36 cellular contexts compared by ENCODE assay signal in the genomic region with DNA sequence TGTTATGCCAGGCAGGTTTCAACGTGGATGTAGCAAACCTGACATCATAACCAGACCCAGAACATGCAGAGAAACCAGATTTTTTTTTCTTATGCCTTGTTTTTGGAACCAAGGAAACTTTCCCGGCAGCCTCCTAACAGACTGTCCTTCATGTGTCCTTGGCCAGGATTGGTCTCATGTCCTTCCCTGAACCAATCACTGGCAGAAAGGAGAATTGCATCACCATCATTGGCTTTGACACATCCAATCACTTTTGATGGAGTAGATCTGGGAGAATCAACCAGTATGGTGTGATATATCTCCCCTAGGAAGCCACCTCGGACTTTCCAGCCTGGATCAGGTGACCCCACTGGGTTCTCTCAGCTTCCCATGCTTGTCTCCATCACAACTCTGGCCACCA. TPM values are rescaled to one million over a fixed set of nuclear protein-coding genes. Genes with fewer than 3 reads are reported as not detected.
"Had no signal": no experiment of that assay in that cellular context is flagged by ENCODE, and none has a peak within 500 bp of the region (broad histone marks: within the 10 kb centered on the region; RNA-seq: fewer than 3 reads in every experiment).

No MANE protein-coding gene starts in this region.

- H3K4me1 ChIP-seq: adrenal gland, ascending aorta, body of pancreas, breast epithelium had no signal

- H3K9me3 ChIP-seq: adrenal gland, ascending aorta, body of pancreas, breast epithelium had no signal

- DNase-seq: activated effector memory CD4-positive, alpha-beta T cell treated with anti-CD3 and anti-CD28 coated beads, Interleukin-2, amount 50 U/mL, for 16 hours; activated effector memory CD4-positive, alpha-beta T cell treated with Interleukin-2 at 50 U/mL for 16 hours; activated gamma-delta T cell; activated gamma-delta T cell treated with Interleukin-2 at 50 U/mL for 16 hours; activated naive CD4-positive, alpha-beta T cell; activated naive CD4-positive, alpha-beta T cell treated with anti-CD3 and anti-CD28 coated beads for 36 hours; activated naive CD4-positive, alpha-beta T cell treated with anti-CD3 and anti-CD28 coated beads, Interleukin-2, amount 10 ng/mL, durations not matched to agents 7 days and 5 days; activated naive CD4-positive, alpha-beta T cell treated with anti-CD3 and anti-CD28 coated beads, Interleukin-2, amount 50 U/mL, for 16 hours; activated naive CD4-positive, alpha-beta T cell treated with Interleukin-2 at 50 U/mL for 16 hours; activated naive CD8-positive, alpha-beta T cell treated with anti-CD3 and anti-CD28 coated beads for 36 hours; activated naive CD8-positive, alpha-beta T cell treated with anti-CD3 and anti-CD28 coated beads, Interleukin-2, amount 10 ng/mL, durations not matched to agents 7 days and 5 days; activated naive CD8-positive, alpha-beta T cell treated with anti-CD3 and anti-CD28 coated beads, Interleukin-2, amount 50 U/mL, for 24 hours; activated T-cell treated with anti-CD3 and anti-CD28 coated beads, Interleukin-2, amount 50 U/mL, for 1 hour; activated T-cell treated with anti-CD3 and anti-CD28 coated beads, Interleukin-2, amount 50 U/mL, for 24 hours; activated T-cell treated with anti-CD3 and anti-CD28 coated beads, Interleukin-2, amount 50 U/mL, for 4 hours; activated T-cell treated with anti-CD3 and anti-CD28 coated beads, Interleukin-2, amount 50 U/mL, for 48 hours; activated T-cell treated with anti-CD3 and anti-CD28 coated beads, Interleukin-2, amount 50 U/mL, for 72 hours; adrenal gland; amniotic stem cell; amygdala; anterior cingulate cortex; aorta; body of pancreas; brain microvascular endothelial cell; caudate nucleus; central memory CD4-positive, alpha-beta T cell; cerebellar nuclear complex had no signal

- H3K27me3 ChIP-seq: ascending aorta, body of pancreas, brain microvascular endothelial cell, breast epithelium, cardiac muscle cell had no signal

- H3K36me3 ChIP-seq: adrenal gland, ascending aorta, brain microvascular endothelial cell, breast epithelium, cardiac muscle cell had no signal

- H3K4me3 ChIP-seq: adrenal gland, ascending aorta, body of pancreas, breast epithelium, cardiac muscle cell had no signal

- ATAC-seq: activated naive CD4-positive, alpha-beta T cell treated with anti-CD3 and anti-CD28 coated beads, Interleukin-2, amount 50 U/mL, for 72 hours; activated naive CD8-positive, alpha-beta T cell treated with anti-CD3 and anti-CD28 coated beads, Interleukin-2, amount 50 U/mL, for 24 hours; activated T-cell treated with anti-CD3 and anti-CD28 coated beads, Interleukin-2, amount 50 U/mL, for 4 hours; activated T-cell treated with anti-CD3 and anti-CD28 coated beads, Interleukin-2, amount 50 U/mL, for 72 hours; activated T-helper 17 cell treated with anti-CD3 and anti-CD28 coated beads, Interleukin-2, amount 50 U/mL, for 72 hours; body of pancreas had no signal

- H3K27ac ChIP-seq: adrenal gland, ascending aorta, body of pancreas, brain microvascular endothelial cell, breast epithelium, cardiac muscle cell had no signal

- FAIRE-seq: astrocyte had no signal

RNA-seq across cellular contexts. Expression of gene WSCD2, which starts 25.6 kb away (rescaled TPM):
- total RNA-seq: activated naive CD4-positive, alpha-beta T cell treated with anti-CD3 and anti-CD28 coated beads for 36 hours; activated naive CD4-positive, alpha-beta T cell treated with anti-CD3 and anti-CD28 coated beads, Interleukin-2, amount 50 U/mL, for 72 hours; activated naive CD8-positive, alpha-beta T cell treated with anti-CD3 and anti-CD28 coated beads for 36 hours; activated naive CD8-positive, alpha-beta T cell treated with anti-CD3 and anti-CD28 coated beads, Interleukin-2, amount 10 ng/mL, durations not matched to agents 7 days and 5 days; activated T-cell treated with anti-CD3 and anti-CD28 coated beads, Interleukin-2, amount 50 U/mL, for 4 hours; activated T-cell treated with anti-CD3 and anti-CD28 coated beads, Interleukin-2, amount 50 U/mL, for 72 hours; activated T-helper 1 cell treated with anti-CD3 and anti-CD28 coated beads, Interleukin-12 subunit alpha, Interleukin-12 subunit beta, Interleukin-2, Interleukin-4 antibody, amounts not matched to agents 30 ng/mL and 10 ng/mL and 1 ng/mL, durations not matched to agents 14 hours and 24 hours and 36 hours; activated T-helper 17 cell treated with anti-CD3 and anti-CD28 coated beads, Interleukin-2, amount 50 U/mL, for 72 hours; activated T-helper 2 cell treated with anti-CD3 and anti-CD28 coated beads, Interferon-gamma antibody, Interleukin-2, Interleukin-4, amounts not matched to agents 10 μg/mL and 5 μg/mL and 100 μg/mL, durations not matched to agents 14 hours and 24 hours and 36 hours; bronchial epithelial cell had no signal
